Comparison of ENCODE assay signal across 9 cellular contexts in genomic region chr11:46553746-46554204, GRCh38. TPM values are rescaled to one million over a fixed set of nuclear protein-coding genes. Genes with fewer than 3 reads are reported as not detected.
DNase-seq lines count a peak whose midpoint lies in the region; ATAC-seq and TF ChIP-seq lines count a peak whose summit lies in the region.
"Had no signal": no experiment of that assay in that cellular context is flagged by ENCODE, and none has a peak within 500 bp of the region (broad histone marks: within the 10 kb centered on the region; RNA-seq: fewer than 3 reads in every experiment).

No MANE protein-coding gene starts in this region.

- DNase-seq in GM23338 (ENCODE audit: low spot score) (no peak), T-helper 17 cell (no peak), heart right ventricle (no peak), GM10248 (ENCODE audit: extremely low spot score) (no peak), MG63 (no peak), hepatic stellate cell (ENCODE audit: low spot score) (no peak)
- DNase-seq: NCI-H774 had no signal

- H3K79me2 ChIP-seq in GM23338 (replicated peaks; ENCODE audit: insufficient read depth): peaks cover 98% of the 10 kb centered on the region

- H3K27ac Mint-ChIP-seq in GM23338: peak overlapping the region; percentile 94; the same call in 1 of the 2 replicates
- H3K27ac Mint-ChIP-seq in T-helper 17 cell: peak overlapping the region; percentile 94

- no peak for ATAC-seq in GM23338
- no peak for ATAC-seq in T-helper 17 cell
- peak in 3 of 8 donors; percentile 18 to 29 (median 27) for ATAC-seq in heart right ventricle
- no peak for ATAC-seq in GM18519 (IDR thresholded peaks at IDR 0.05; ENCODE audit: low FRiP score, unreplicated experiment)

- H3K4me1 ChIP-seq in GM23338 (ENCODE audit: insufficient read depth) (no peaks in the 10 kb centered on the region), heart right ventricle (peaks cover 6 to 50% (median 34%) of the 10 kb centered on the region in 9 donors), skeletal muscle tissue (ENCODE audit: control insufficient read depth in 3 of 3, insufficient read depth in 3 of 3, low read length in 3 of 3) (peaks cover 14 to 22% (median 21%) of the 10 kb centered on the region in 3 donors)

- CTCF ChIA-PET in GM10248 (lab: Yijun Ruan, JAX): interaction anchor here (0.7 to 2.5 kb wide), 4 partner anchors 13 to 64 kb away, joined by 3 to 9 read pairs (median 6); partner anchors contain the start of genes ATG13 and HARBI1

- H3K9me3 ChIP-seq in T-helper 17 cell (ENCODE audit: control insufficient read depth, low read length, poor library complexity, severe bottlenecking) (no peaks in the 10 kb centered on the region), heart right ventricle (no peaks in the 10 kb centered on the region), skeletal muscle tissue (ENCODE audit: control insufficient read depth in 3 of 3, low read length in 3 of 3) (no peaks in the 10 kb centered on the region), MG63 (no peaks in the 10 kb centered on the region)

- peak overlapping the region in 1 of 3 donors; percentile 25 for H3K9ac ChIP-seq in skeletal muscle tissue (ENCODE audit: low read depth in 1 of 3, low read length in 3 of 3)

- H2AFZ ChIP-seq in GM23338: no peak overlapping the region

- no peaks in the 10 kb centered on the region for H3K36me3 ChIP-seq in GM23338 (ENCODE audit: insufficient read depth)
- H3K36me3 ChIP-seq in heart right ventricle: no peaks in the 10 kb centered on the region
- no peaks in the 10 kb centered on the region for H3K36me3 ChIP-seq in skeletal muscle tissue (ENCODE audit: control insufficient read depth in 3 of 3, insufficient read depth in 3 of 3, low read length in 3 of 3)
- H3K36me3 ChIP-seq in MG63: no peaks in the 10 kb centered on the region

- H3K9me2 ChIP-seq in GM23338 (ENCODE audit: insufficient read depth): no peaks in the 10 kb centered on the region

- no peak overlapping the region for H3K4me3 ChIP-seq in GM23338
- H3K4me3 ChIP-seq in heart right ventricle: no peak overlapping the region
- H3K4me3 ChIP-seq in skeletal muscle tissue (ENCODE audit: low read length in 3 of 3): peak overlapping the region in 2 of 3 donors; percentile 2 to 38
- no peak overlapping the region for H3K4me3 ChIP-seq in MG63

- no peak overlapping the region for H3K4me2 ChIP-seq in GM23338

- H3K27me3 ChIP-seq in GM23338 (ENCODE audit: insufficient read depth) (no peaks in the 10 kb centered on the region), heart right ventricle (no peaks in the 10 kb centered on the region), skeletal muscle tissue (ENCODE audit: control insufficient read depth in 3 of 3, insufficient read depth in 3 of 3, low read length in 3 of 3) (no peaks in the 10 kb centered on the region), MG63 (no peaks in the 10 kb centered on the region)

- 26 to 44% methylated on average over 1 of the region's 1 CpG for WGBS in heart right ventricle, 2 donors

- intact Hi-C loops in heart right ventricle (cut with DNase I): loop anchor here in 1 of 10 donors (5.0 kb wide), 1 partner anchor 39 kb away; the partner anchor contains the start of gene AMBRA1

- no peaks in the 10 kb centered on the region for H3K9me3 Mint-ChIP-seq in GM23338

- no peaks in the 10 kb centered on the region for H3F3A ChIP-seq in GM23338 (replicated peaks; ENCODE audit: low read depth)

- POLR2A ChIA-PET in GM10248 (lab: Yijun Ruan, JAX): no interaction called here

- H3K4me3 Mint-ChIP-seq in GM23338 (no peak overlapping the region), T-helper 17 cell (peak overlapping the region; percentile 2)

- H3K27ac ChIP-seq in GM23338 (ENCODE audit: low read depth) (0 out of 2 replicates have a peak overlapping the region, but pooled peaks have one; percentile 64), heart right ventricle (peak overlapping the region in 9 of 10 donors; percentile 19 to 71 (median 57)), skeletal muscle tissue (ENCODE audit: low read depth, low read length) (peak overlapping the region; percentile 78)

- TF ChIP-seq CTCF in GM23338 (conservative IDR thresholded peaks at IDR 0.05; ENCODE audit: low read depth in 2 of 2): no peak
- TF ChIP-seq CTCF in heart right ventricle (IDR thresholded peaks at IDR 0.05): no peak
- TF ChIP-seq CTCF in GM10248 (IDR thresholded peaks at IDR 0.05; ENCODE audit: control extremely low read depth, extremely low read depth, low read depth, missing control alignments): no peak

- peaks cover 4% of the 10 kb centered on the region for H3K27me3 Mint-ChIP-seq in GM23338 (ENCODE audit: insufficient read depth, low read depth, poor library complexity)
- H3K27me3 Mint-ChIP-seq in T-helper 17 cell: no peaks in the 10 kb centered on the region

- no peaks in the 10 kb centered on the region for H3K36me3 Mint-ChIP-seq in GM23338 (ENCODE audit: low read depth)
- no peaks in the 10 kb centered on the region for H3K36me3 Mint-ChIP-seq in T-helper 17 cell (ENCODE audit: low read depth)

- H4K20me1 ChIP-seq in GM23338 (replicated peaks; ENCODE audit: insufficient read depth): 0 out of 2 replicates have a peak, but pooled peaks cover 3% of the 10 kb centered on the region

- H3K4me1 Mint-ChIP-seq in GM23338 (peaks cover 19% of the 10 kb centered on the region), T-helper 17 cell (peaks cover 44% of the 10 kb centered on the region)

TF ChIP-seq in GM23338, 12 proteins besides CTCF, POLR2A, EP300 and RAD21 (continues in another document):
- TF ChIP-seq JUNB (IDR thresholded peaks at IDR 0.05; ENCODE audit: unreplicated experiment) (no peak), ZNF462 (CRISPR knock-in tag; IDR thresholded peaks at IDR 0.05) (no peak), CREB1 (CRISPR knock-in tag; IDR thresholded peaks at IDR 0.05; ENCODE audit: low read depth) (no peak), EZH2 (IDR thresholded peaks at IDR 0.05; ENCODE audit: low read depth, unreplicated experiment) (no peak), EZH2phosphoT487 (IDR thresholded peaks at IDR 0.05; ENCODE audit: unreplicated experiment) (no peak)

RNA-seq across cellular contexts. Expression of gene AMBRA1, which starts 40.0 kb away (rescaled TPM):
- total RNA-seq in GM23338 (2014; rRNA removed; shearing (Covaris generic)): 34.8 and 42.2 TPM in 2 replicates
- polyA plus RNA-seq in GM23338 (2016; fragmentation: Nextera tagmentation; extraction: Ambion mirVana) (8.3 and 8.9 TPM in 2 replicates), heart right ventricle (1 to 10 TPM; 5.2 to 7.5 TPM)
- total RNA-seq in T-helper 17 cell (10 to 100 TPM; 47.3 to 52.2 TPM), heart right ventricle (10 to 100 TPM; 11.7 to 23.3 (median 17.1) TPM), skeletal muscle tissue (17.7 TPM)
- total RNA-seq in MG63 (2014; rRNA removed; shearing (Covaris generic); ENCODE audit: low replicate concordance): 17.0 and 17.7 TPM in 2 replicates

Comparison
In these comparisons a context has a peak if more than half of its experiments do, and no peak if none do; other contexts are left out.
1. H3K4me3 ChIP-seq: peak in skeletal muscle tissue (2 of 3); none in GM23338 (single experiment), heart right ventricle (0 of 10) and MG63 (single experiment).
2. Peak in every context shown above with its lines, with median percentiles within 50 percentile points of each other: H3K27ac ChIP-seq.